11 cellular contexts compared by ENCODE assay signal in genomic region chr2:203808041-203808750, GRCh38. TPM values are rescaled to one million over a fixed set of nuclear protein-coding genes. Genes with fewer than 3 reads are reported as not detected.
DNase-seq lines count a peak whose midpoint lies in the region; ATAC-seq lines count a peak whose summit lies in the region.
"Had no signal": no experiment of that assay in that cellular context is flagged by ENCODE, and none has a peak within 500 bp of the region (broad histone marks: within the 10 kb centered on the region; RNA-seq: fewer than 3 reads in every experiment).

No MANE protein-coding gene starts in this region.

- H3K36me3 ChIP-seq in skeletal muscle satellite cell (ENCODE audit: insufficient read depth, low read length) = no peaks in the 10 kb centered on the region
- H3K36me3 ChIP-seq: left ventricle myocardium inferior had no signal

- H3K9me3 ChIP-seq in skeletal muscle satellite cell (replicated peaks; ENCODE audit: low read length) = no peaks in the 10 kb centered on the region

- H3K4me2 ChIP-seq in skeletal muscle satellite cell (ENCODE audit: low read length) = peak overlapping the region; percentile 30

- H3K27me3 ChIP-seq in skeletal muscle satellite cell (ENCODE audit: control insufficient read depth, insufficient read depth, low read length) = no peaks in the 10 kb centered on the region

- peak; percentile 94 for DNase-seq in HCEC 1CT
- DNase-seq in SW480 (ENCODE audit: low spot score) = peak; percentile 90
- DNase-seq in fibroblast of the conjunctiva (ENCODE audit: low read depth) = peak; percentile 66
- DNase-seq in activated CD8-positive, alpha-beta memory T cell treated with anti-CD3 and anti-CD28 coated beads for 24 hours = no peak
- no peak for DNase-seq in NCI-H146 (lab: John Stamatoyannopoulos, UW)
- DNase-seq: left ventricle myocardium inferior had no signal

- peaks cover 88% of the 10 kb centered on the region for H3K4me1 ChIP-seq in skeletal muscle satellite cell (ENCODE audit: control insufficient read depth, insufficient read depth, low read length)

- ATAC-seq in GM21367 (IDR thresholded peaks at IDR 0.05; ENCODE audit: unreplicated experiment) (no peak), GM21447 (IDR thresholded peaks at IDR 0.05; ENCODE audit: unreplicated experiment) (no peak)
- ATAC-seq: activated T-helper 17 cell treated with anti-CD3 and anti-CD28 coated beads, Interleukin-2, amount 50 U/mL, for 72 hours had no signal

- peak overlapping the region; percentile 85 for H3K9ac ChIP-seq in skeletal muscle satellite cell (ENCODE audit: low read depth, low read length)

- no peak overlapping the region for H3K4me3 ChIP-seq in skeletal muscle satellite cell (ENCODE audit: low read length)
- H3K4me3 ChIP-seq: left ventricle myocardium inferior had no signal

RNA-seq across cellular contexts. Expression of gene CTLA4, which starts 59.4 kb away (rescaled TPM):
- total RNA-seq in skeletal muscle satellite cell (2012; rRNA removed) = not detected in 2 replicates
- total RNA-seq: temporal lobe had no signal

Comparison
In these comparisons a context has a peak if more than half of its experiments do, and no peak if none do; other contexts are left out.
1. DNase-seq: peak in HCEC 1CT (single experiment), SW480 (single experiment) and fibroblast of the conjunctiva (single experiment); none in activated CD8-positive, alpha-beta memory T cell treated with anti-CD3 and anti-CD28 coated beads for 24 hours (single experiment) and NCI-H146 (single experiment).